Comparison of ENCODE assay signal across 8 cellular contexts in genomic region chr4:155376387-155377268, GRCh38. TPM values are rescaled to one million over a fixed set of nuclear protein-coding genes. Genes with fewer than 3 reads are reported as not detected.
DNase-seq lines count a peak whose midpoint lies in the region; ATAC-seq and TF ChIP-seq lines count a peak whose summit lies in the region.

MAP9 (minus strand) TSS chr4:155376965; CDS start chr4:155375850, 1,115 bp downstream.

- H3K9me3 ChIP-seq in OCI-LY7 (ENCODE audit: low read length) = no peaks in the 10 kb centered on the region

- peak within 1 kb of the TSS; percentile 73 to 90 for H3K4me3 Mint-ChIP-seq in CD14-positive monocyte
- peak within 1 kb of the TSS; percentile 91 for H3K4me3 Mint-ChIP-seq in natural killer cell treated with Interleukin-12 subunit alpha and Interleukin-12 subunit beta and Interleukin-15 and Interleukin-18, amount 100 ng/mL, for 72 hours

- H3K9me3 Mint-ChIP-seq in CD14-positive monocyte = peaks cover 0 to 10% (median 0%) of the 10 kb centered on the region in 7 donors
- H3K9me3 Mint-ChIP-seq in natural killer cell treated with Interleukin-12 subunit alpha and Interleukin-12 subunit beta and Interleukin-15 and Interleukin-18, amount 100 ng/mL, for 72 hours = no peaks in the 10 kb centered on the region

- peak within 1 kb of the TSS; percentile 99 for H2AFZ ChIP-seq in OCI-LY7 (ENCODE audit: low read length)

- H3K79me2 ChIP-seq in OCI-LY7 (ENCODE audit: insufficient read depth, low read depth, low read length) = peaks cover 16% of the 10 kb centered on the region; the same call in 1 of the 2 replicates

- CTCF ChIA-PET in OCI-LY7 (lab: Charles Lee; ENCODE audit: unreplicated experiment) = no interaction called here

- H3K27ac ChIP-seq in OCI-LY7 (ENCODE audit: low read depth, low read length, poor library complexity, severe bottlenecking) = peak within 1 kb of the TSS; percentile 64

- intact Hi-C loops in CD14-positive monocyte (cut with micrococcal nuclease) = loop anchor here in 1 of 2 donors (10.0 kb wide), 2 partner anchors 408 to 822 kb away; partner anchors contain the start of gene PLRG1
- intact Hi-C loops in OCI-LY7 (cut with micrococcal nuclease; ENCODE audit: unreplicated experiment) = no loop called here

- no peak within 1 kb of the TSS for H3K27ac Mint-ChIP-seq in CD14-positive monocyte
- H3K27ac Mint-ChIP-seq in natural killer cell treated with Interleukin-12 subunit alpha and Interleukin-12 subunit beta and Interleukin-15 and Interleukin-18, amount 100 ng/mL, for 72 hours = peak within 1 kb of the TSS; percentile 88 to 89

- H3K9me2 ChIP-seq in OCI-LY7 (ENCODE audit: insufficient read depth, low read length) = no peaks in the 10 kb centered on the region

- no peak for TF ChIP-seq CTCF in CD14-positive monocyte (IDR thresholded peaks at IDR 0.05)
- TF ChIP-seq CTCF in OCI-LY7 (conservative IDR thresholded peaks at IDR 0.05; ENCODE audit: low read length) = no peak
- TF ChIP-seq CTCF in fibroblast of mammary gland (conservative IDR thresholded peaks at IDR 0.05; ENCODE audit: control insufficient read depth, insufficient read depth, low read depth, low read length) = no peak

- POLR2A ChIA-PET in OCI-LY7 (lab: Charles Lee) = no interaction called here

- peaks cover 4% of the 10 kb centered on the region; the same call in 1 of the 2 replicates for H3K36me3 ChIP-seq in OCI-LY7 (ENCODE audit: insufficient read depth, low read length)

- peak within 1 kb of the TSS; percentile 86 for H3K4me2 ChIP-seq in OCI-LY7 (ENCODE audit: low read length)

- no TSS peak for BruUV-seq in OCI-LY7 (replicated peaks; lab: Mats Ljungman, UMichigan)

- H3K4me1 Mint-ChIP-seq in CD14-positive monocyte = peaks cover 13% of the 10 kb centered on the region
- H3K4me1 Mint-ChIP-seq in natural killer cell treated with Interleukin-12 subunit alpha and Interleukin-12 subunit beta and Interleukin-15 and Interleukin-18, amount 100 ng/mL, for 72 hours (ENCODE audit: low read depth in 2 of 2) = peaks cover 0 to 20% of the 10 kb centered on the region in 2 donors

- H3K4me1 ChIP-seq in OCI-LY7 (ENCODE audit: insufficient read depth, low read length, poor library complexity, severe bottlenecking) = peaks cover 16% of the 10 kb centered on the region

- no peaks in the 10 kb centered on the region for H4K20me1 ChIP-seq in OCI-LY7 (ENCODE audit: insufficient read depth, low read length)

- peak; percentile 99 for ATAC-seq in GM19438 (IDR thresholded peaks at IDR 0.05; ENCODE audit: low read depth, unreplicated experiment)
- peak; percentile 98 for ATAC-seq in HG03565 (IDR thresholded peaks at IDR 0.05; ENCODE audit: unreplicated experiment)
- ATAC-seq in natural killer cell treated with Interleukin-12 subunit alpha and Interleukin-12 subunit beta and Interleukin-15 and Interleukin-18, amount 100 ng/mL, for 72 hours = peak; percentile 96 to 97

- H3K27me3 Mint-ChIP-seq in CD14-positive monocyte (ENCODE audit: low read depth in 3 of 3) = peaks cover 34 to 35% (median 35%) of the 10 kb centered on the region in 3 donors
- H3K27me3 Mint-ChIP-seq in natural killer cell treated with Interleukin-12 subunit alpha and Interleukin-12 subunit beta and Interleukin-15 and Interleukin-18, amount 100 ng/mL, for 72 hours = peaks cover 0 to 3% of the 10 kb centered on the region in 2 donors

- peak; percentile 58 for DNase-seq in CD14-positive monocyte (ENCODE audit: low spot score)
- DNase-seq in OCI-LY7 (ENCODE audit: low spot score) = peak; percentile 98
- DNase-seq in activated T-helper 1 cell treated with anti-CD3 and anti-CD28 coated beads, Interleukin-2, amount 50 U/mL, for 16 hours (ENCODE audit: low read depth in 1 of 2, low spot score in 1 of 2) = peak; percentile 66 to 80
- peak; percentile 95 for DNase-seq in fibroblast of mammary gland (ENCODE audit: low read depth)
- peak; percentile 97 for DNase-seq in natural killer cell treated with Interleukin-12 subunit alpha and Interleukin-12 subunit beta and Interleukin-15 and Interleukin-18, amount 100 ng/mL, for 72 hours (ENCODE audit: low spot score)
- DNase-seq in stimulated activated naive CD4-positive, alpha-beta T cell treated with Interleukin-2 at 50 U/mL for 16 hours (lab: John Stamatoyannopoulos, UW) = peak; percentile 86

- peaks cover 0 to 2% of the 10 kb centered on the region in 2 donors for H3K36me3 Mint-ChIP-seq in CD14-positive monocyte
- no peaks in the 10 kb centered on the region for H3K36me3 Mint-ChIP-seq in natural killer cell treated with Interleukin-12 subunit alpha and Interleukin-12 subunit beta and Interleukin-15 and Interleukin-18, amount 100 ng/mL, for 72 hours

- H3K4me3 ChIP-seq in OCI-LY7 (ENCODE audit: low read depth, low read length, poor library complexity, severe bottlenecking) = peak within 1 kb of the TSS; percentile 71
- H3K4me3 ChIP-seq in fibroblast of mammary gland (ENCODE audit: control insufficient read depth, low read depth, low read length) = peak within 1 kb of the TSS; percentile 82

RNA-seq across cellular contexts. Expression of gene MAP9, which starts in this region (rescaled TPM):
- not detected for polyA plus RNA-seq in CD14-positive monocyte
- total RNA-seq in OCI-LY7 (2014; rRNA removed; shearing (Covaris generic)) = 3.2 and 5.4 TPM in 2 replicates
- total RNA-seq in OCI-LY7 (2022) = 13.4 and 13.8 TPM in 2 replicates
- 1 to 10 TPM; 5.9 to 9.4 TPM for total RNA-seq in natural killer cell treated with Interleukin-12 subunit alpha and Interleukin-12 subunit beta and Interleukin-15 and Interleukin-18, amount 100 ng/mL, for 72 hours

Comparison
In these comparisons a context has a peak if more than half of its experiments do, and no peak if none do; other contexts are left out.
1. Peak in every context shown above with its lines: DNase-seq, ATAC-seq, H3K4me3 ChIP-seq and H3K27ac ChIP-seq.
2. Peak in DNase-seq in CD14-positive monocyte; RNA of the gene not detected or under 1 TPM.
3. H3K27ac Mint-ChIP-seq: peak in natural killer cell treated with Interleukin-12 subunit alpha and Interleukin-12 subunit beta and Interleukin-15 and Interleukin-18, amount 100 ng/mL, for 72 hours (2 of 2); none in CD14-positive monocyte (0 of 7).